In genomic region chr17:41547921-41548843, GRCh38 we compare ENCODE assay signal across 8 cellular contexts. TPM values are rescaled to one million over a fixed set of nuclear protein-coding genes. Genes with fewer than 3 reads are reported as not detected.
DNase-seq lines count a peak whose midpoint lies in the region; ATAC-seq and TF ChIP-seq lines count a peak whose summit lies in the region.

No MANE protein-coding gene starts in this region.

- H3K27ac Mint-ChIP-seq in activated T-helper 1 cell treated with anti-CD3 and anti-CD28 coated beads, Interleukin-12 subunit alpha, Interleukin-12 subunit beta, Interleukin-2, Interleukin-4 antibody, amounts not matched to agents 30 ng/mL and 10 ng/mL and 1 ng/mL, durations not matched to agents 14 hours and 24 hours and 36 hours, result peak overlapping the region; percentile 27

- 27% methylated on average over 23 of the region's 23 CpGs for WGBS in prostate gland
- 15 to 17% methylated on average over 23 of the region's 23 CpGs for WGBS in aorta, 2 donors

- peak; percentile 53 for DNase-seq in DMS153 (lab: John Stamatoyannopoulos, UW)
- DNase-seq in NCI-H226, result peak; percentile 100
- DNase-seq in activated T-helper 1 cell treated with anti-CD3 and anti-CD28 coated beads, Interleukin-12 subunit alpha, Interleukin-12 subunit beta, Interleukin-2, Interleukin-4 antibody, amounts not matched to agents 30 ng/mL and 10 ng/mL and 1 ng/mL, durations not matched to agents 14 hours and 24 hours and 36 hours (ENCODE audit: low spot score), result peak; percentile 6
- peak; percentile 92 to 96 for DNase-seq in foreskin keratinocyte
- DNase-seq in prostate gland (ENCODE audit: low spot score), result peak; percentile 44
- peak; percentile 94 for DNase-seq in aorta

- H3K36me3 Mint-ChIP-seq in activated T-helper 1 cell treated with anti-CD3 and anti-CD28 coated beads, Interleukin-12 subunit alpha, Interleukin-12 subunit beta, Interleukin-2, Interleukin-4 antibody, amounts not matched to agents 30 ng/mL and 10 ng/mL and 1 ng/mL, durations not matched to agents 14 hours and 24 hours and 36 hours (ENCODE audit: low read depth), result peaks cover 1% of the 10 kb centered on the region

- peak; percentile 83 for ATAC-seq in foreskin keratinocyte
- peak; percentile 88 for ATAC-seq in aorta (ENCODE audit: low FRiP score)
- ATAC-seq in GM21528 (IDR thresholded peaks at IDR 0.05; ENCODE audit: low FRiP score, unreplicated experiment), result no peak
- no peak for ATAC-seq in HG02981 (IDR thresholded peaks at IDR 0.05; ENCODE audit: unreplicated experiment)

- no peak overlapping the region for H3K4me3 Mint-ChIP-seq in activated T-helper 1 cell treated with anti-CD3 and anti-CD28 coated beads, Interleukin-12 subunit alpha, Interleukin-12 subunit beta, Interleukin-2, Interleukin-4 antibody, amounts not matched to agents 30 ng/mL and 10 ng/mL and 1 ng/mL, durations not matched to agents 14 hours and 24 hours and 36 hours

- H3K36me3 ChIP-seq in prostate gland (no peaks in the 10 kb centered on the region), aorta (ENCODE audit: control insufficient read depth in 1 of 2, insufficient read depth in 2 of 2, low read length in 1 of 2) (no peaks in the 10 kb centered on the region)

- TF ChIP-seq POLR2A in prostate gland (IDR thresholded peaks at IDR 0.05), result peak; percentile 50

- H3K9me3 ChIP-seq in prostate gland (no peaks in the 10 kb centered on the region), aorta (ENCODE audit: control insufficient read depth, low read length) (no peaks in the 10 kb centered on the region)

- H3K27me3 ChIP-seq in foreskin keratinocyte (no peaks in the 10 kb centered on the region), prostate gland (replicated peaks; ENCODE audit: insufficient read depth) (no peaks in the 10 kb centered on the region), aorta (ENCODE audit: control insufficient read depth in 1 of 2, insufficient read depth in 2 of 2, low read length in 1 of 2) (no peaks in the 10 kb centered on the region)

- peaks cover 8% of the 10 kb centered on the region for H3K9me3 Mint-ChIP-seq in activated T-helper 1 cell treated with anti-CD3 and anti-CD28 coated beads, Interleukin-12 subunit alpha, Interleukin-12 subunit beta, Interleukin-2, Interleukin-4 antibody, amounts not matched to agents 30 ng/mL and 10 ng/mL and 1 ng/mL, durations not matched to agents 14 hours and 24 hours and 36 hours

- peaks cover 10% of the 10 kb centered on the region for H3K27me3 Mint-ChIP-seq in activated T-helper 1 cell treated with anti-CD3 and anti-CD28 coated beads, Interleukin-12 subunit alpha, Interleukin-12 subunit beta, Interleukin-2, Interleukin-4 antibody, amounts not matched to agents 30 ng/mL and 10 ng/mL and 1 ng/mL, durations not matched to agents 14 hours and 24 hours and 36 hours (ENCODE audit: insufficient read depth)

- peaks cover 21% of the 10 kb centered on the region for H3K4me1 Mint-ChIP-seq in activated T-helper 1 cell treated with anti-CD3 and anti-CD28 coated beads, Interleukin-12 subunit alpha, Interleukin-12 subunit beta, Interleukin-2, Interleukin-4 antibody, amounts not matched to agents 30 ng/mL and 10 ng/mL and 1 ng/mL, durations not matched to agents 14 hours and 24 hours and 36 hours (ENCODE audit: low read depth)

- H3K4me1 ChIP-seq in foreskin keratinocyte (peaks cover 31% of the 10 kb centered on the region), prostate gland (replicated peaks) (peaks cover 8% of the 10 kb centered on the region), aorta (ENCODE audit: control insufficient read depth in 1 of 2, insufficient read depth in 2 of 2, low read length in 2 of 2) (no peaks in the 10 kb centered on the region)

- H3K4me3 ChIP-seq in prostate gland (peak overlapping the region in 1 of 2 donors; percentile 2), aorta (ENCODE audit: low read length in 2 of 2) (no peak overlapping the region)

- intact Hi-C loops in activated T-helper 1 cell treated with anti-CD3 and anti-CD28 coated beads, Interleukin-12 subunit alpha, Interleukin-12 subunit beta, Interleukin-2, Interleukin-4 antibody, amounts not matched to agents 30 ng/mL and 10 ng/mL and 1 ng/mL, durations not matched to agents 14 hours and 24 hours and 36 hours (cut with micrococcal nuclease), result loop anchor here (1.0 to 5.0 kb wide), 4 partner anchors 61 to 746 kb away; no protein-coding TSS in a partner anchor
- intact Hi-C loops in prostate gland (cut with DNase I), result no loop called here
- intact Hi-C loops in aorta (cut with DNase I), result loop anchor here (1.0 to 10.0 kb wide), 7 partner anchors 56 to 746 kb away; no protein-coding TSS in a partner anchor

- H3K27ac ChIP-seq in foreskin keratinocyte (peak overlapping the region; percentile 85), prostate gland (peak overlapping the region; percentile 63 to 77), aorta (ENCODE audit: low read depth in 1 of 2, low read length in 2 of 2) (peak overlapping the region in 1 of 2 donors; percentile 6)

- no peak for TF ChIP-seq CTCF in foreskin keratinocyte (conservative IDR thresholded peaks at IDR 0.05)
- no peak for TF ChIP-seq CTCF in prostate gland (IDR thresholded peaks at IDR 0.05)

RNA-seq across cellular contexts. Expression of gene KRT19, which starts 20.1 kb away (rescaled TPM):
- total RNA-seq in activated T-helper 1 cell treated with anti-CD3 and anti-CD28 coated beads, Interleukin-12 subunit alpha, Interleukin-12 subunit beta, Interleukin-2, Interleukin-4 antibody, amounts not matched to agents 30 ng/mL and 10 ng/mL and 1 ng/mL, durations not matched to agents 14 hours and 24 hours and 36 hours, result not detected in 2 replicates
- total RNA-seq in foreskin keratinocyte, result 225 and 517 TPM in 2 replicates
- 311 and 641 TPM in 2 replicates for polyA plus RNA-seq in foreskin keratinocyte
- total RNA-seq in prostate gland, result 100 to 1,000 TPM; 351 to 398 TPM
- 1 to 10 TPM; 1.3 to 5.7 TPM for total RNA-seq in aorta
- polyA plus RNA-seq in aorta, result 100 to 1,000 TPM in 1 of 2 donors, 1 to 10 TPM in 1; 3.1 to 135 TPM

RNA-seq across cellular contexts. Expression of gene KRT9, which starts 23.7 kb away (rescaled TPM):
- total RNA-seq in activated T-helper 1 cell treated with anti-CD3 and anti-CD28 coated beads, Interleukin-12 subunit alpha, Interleukin-12 subunit beta, Interleukin-2, Interleukin-4 antibody, amounts not matched to agents 30 ng/mL and 10 ng/mL and 1 ng/mL, durations not matched to agents 14 hours and 24 hours and 36 hours, result not detected in 2 replicates
- total RNA-seq in foreskin keratinocyte, result 1.0 and 1.3 TPM in 2 replicates
- polyA plus RNA-seq in foreskin keratinocyte, result 1.4 and 1.7 TPM in 2 replicates
- total RNA-seq in prostate gland, result not detected
- total RNA-seq in aorta, result not detected
- under 1 TPM in 1 of 2 donors, not detected in 1; 0.18 TPM for polyA plus RNA-seq in aorta

RNA-seq across cellular contexts. Expression of gene KRT15, which starts 29.5 kb away (rescaled TPM):
- total RNA-seq in activated T-helper 1 cell treated with anti-CD3 and anti-CD28 coated beads, Interleukin-12 subunit alpha, Interleukin-12 subunit beta, Interleukin-2, Interleukin-4 antibody, amounts not matched to agents 30 ng/mL and 10 ng/mL and 1 ng/mL, durations not matched to agents 14 hours and 24 hours and 36 hours, result not detected in 2 replicates
- total RNA-seq in foreskin keratinocyte (195 and 314 TPM in 2 replicates), prostate gland (1,000 to 10,000 TPM in 1 of 2 donors, 100 to 1,000 TPM in 1; 138 to 1,038 TPM), aorta (not detected)
- polyA plus RNA-seq in foreskin keratinocyte (218 and 326 TPM in 2 replicates), aorta (1 to 10 TPM in 1 of 2 donors, under 1 TPM in 1; 0.56 to 1.9 TPM)

RNA-seq across cellular contexts. Expression of gene KRT14, which starts 38.5 kb away (rescaled TPM):
- not detected in 2 replicates for total RNA-seq in activated T-helper 1 cell treated with anti-CD3 and anti-CD28 coated beads, Interleukin-12 subunit alpha, Interleukin-12 subunit beta, Interleukin-2, Interleukin-4 antibody, amounts not matched to agents 30 ng/mL and 10 ng/mL and 1 ng/mL, durations not matched to agents 14 hours and 24 hours and 36 hours
- 12,113 and 14,268 TPM in 2 replicates for total RNA-seq in foreskin keratinocyte
- 17,138 and 18,688 TPM in 2 replicates for polyA plus RNA-seq in foreskin keratinocyte
- total RNA-seq in prostate gland, result 100 to 1,000 TPM in 1 of 2 donors, 10 to 100 TPM in 1; 28.1 to 298 TPM
- total RNA-seq in aorta, result 1 to 10 TPM in 1 of 2 donors, under 1 TPM in 1; 0.30 to 1.2 TPM
- 10 to 100 TPM in 1 of 2 donors, 1 to 10 TPM in 1; 4.4 to 46.7 TPM for polyA plus RNA-seq in aorta

RNA-seq across cellular contexts. Expression of gene KRT13, which starts 42.8 kb away (rescaled TPM):
- total RNA-seq in activated T-helper 1 cell treated with anti-CD3 and anti-CD28 coated beads, Interleukin-12 subunit alpha, Interleukin-12 subunit beta, Interleukin-2, Interleukin-4 antibody, amounts not matched to agents 30 ng/mL and 10 ng/mL and 1 ng/mL, durations not matched to agents 14 hours and 24 hours and 36 hours, result not detected in 2 replicates
- 0.46 and 0.61 TPM in 2 replicates for total RNA-seq in foreskin keratinocyte
- 0.77 and 0.88 TPM in 2 replicates for polyA plus RNA-seq in foreskin keratinocyte
- 10 to 100 TPM; 38.4 to 62.7 TPM for total RNA-seq in prostate gland
- not detected for total RNA-seq in aorta
- polyA plus RNA-seq in aorta, result 10 to 100 TPM; 11.4 to 38.3 TPM

Comparison
In these comparisons a context has a peak if more than half of its experiments do, and no peak if none do; other contexts are left out.
1. DNase-seq: peak in every context shown above with its lines; median percentile 100 in NCI-H226; 94 in foreskin keratinocyte; 94 in aorta; 53 in DMS153; 44 in prostate gland; 6 in activated T-helper 1 cell treated with anti-CD3 and anti-CD28 coated beads, Interleukin-12 subunit alpha, Interleukin-12 subunit beta, Interleukin-2, Interleukin-4 antibody, amounts not matched to agents 30 ng/mL and 10 ng/mL and 1 ng/mL, durations not matched to agents 14 hours and 24 hours and 36 hours.
2. ATAC-seq: peak in foreskin keratinocyte (single experiment) and aorta (single experiment); none in GM21528 (single experiment) and HG02981 (single experiment).
3. RNA of gene KRT19, which starts 20.1 kb away (total RNA-seq): 225 to 517 TPM in foreskin keratinocyte and 351 to 398 TPM in prostate gland; 1.3 to 5.7 TPM in aorta and not detected in activated T-helper 1 cell treated with anti-CD3 and anti-CD28 coated beads, Interleukin-12 subunit alpha, Interleukin-12 subunit beta, Interleukin-2, Interleukin-4 antibody, amounts not matched to agents 30 ng/mL and 10 ng/mL and 1 ng/mL, durations not matched to agents 14 hours and 24 hours and 36 hours; every median in the first group is over 10 times any median in the second.
4. RNA of gene KRT15, which starts 29.5 kb away (total RNA-seq): 138 to 1,038 TPM in prostate gland and 195 to 314 TPM in foreskin keratinocyte; not detected in activated T-helper 1 cell treated with anti-CD3 and anti-CD28 coated beads, Interleukin-12 subunit alpha, Interleukin-12 subunit beta, Interleukin-2, Interleukin-4 antibody, amounts not matched to agents 30 ng/mL and 10 ng/mL and 1 ng/mL, durations not matched to agents 14 hours and 24 hours and 36 hours and not detected in aorta; every median in the first group is over 100 times any median in the second.